9 cellular contexts compared by ENCODE assay signal in genomic region chr15:90291679-90292356, GRCh38. TPM values are rescaled to one million over a fixed set of nuclear protein-coding genes. Genes with fewer than 3 reads are reported as not detected.
DNase-seq lines count a peak whose midpoint lies in the region; ATAC-seq, FAIRE-seq and TF ChIP-seq lines count a peak whose summit lies in the region.
"Had no signal": no experiment of that assay in that cellular context is flagged by ENCODE, and none has a peak within 500 bp of the region (broad histone marks: within the 10 kb centered on the region; RNA-seq: fewer than 3 reads in every experiment).

No MANE protein-coding gene starts in this region.

- no peaks in the 10 kb centered on the region for H3K27me3 ChIP-seq in pancreas

- peaks cover 0 to 10% (median 8%) of the 10 kb centered on the region in 3 donors for H3K4me1 ChIP-seq in pancreas

- no peak for FAIRE-seq in pancreas (lab: Jason Lieb, UNC)
- FAIRE-seq in RCC 7860 (lab: Jason Lieb, UNC), result no peak

- ATAC-seq in pancreas (peak in 1 of 4 donors; percentile 10), HG02642 (IDR thresholded peaks at IDR 0.05; ENCODE audit: poor library complexity, unreplicated experiment) (no peak)

- H3K27ac Mint-ChIP-seq in activated CD4-positive, alpha-beta T cell treated with anti-CD3 and anti-CD28 coated beads, Interleukin-2, amount 10 ng/mL, durations not matched to agents 7 days and 5 days, result no peak overlapping the region
- H3K27ac Mint-ChIP-seq: dendritic cell treated with granulocyte-macrophage colony-stimulating factor and Interleukin-4, amounts not matched to agents 40 ng/mL and 50 ng/mL, for 4 days had no signal

- no peaks in the 10 kb centered on the region for H3K36me3 ChIP-seq in pancreas

- peaks cover 12% of the 10 kb centered on the region for H3K27me3 Mint-ChIP-seq in activated CD4-positive, alpha-beta T cell treated with anti-CD3 and anti-CD28 coated beads, Interleukin-2, amount 10 ng/mL, durations not matched to agents 7 days and 5 days

- intact Hi-C loops in pancreas (cut with DNase I), result no loop called here

- CTCF ChIA-PET in activated CD4-positive, alpha-beta T cell treated with anti-CD3 and anti-CD28 coated beads, Interleukin-2, amount 10 ng/mL, durations not matched to agents 7 days and 5 days (lab: Charles Lee), result interaction anchor here (0.6 to 3.9 kb wide), 6 partner anchors 9 to 280 kb away, joined by 3 to 23 read pairs (median 9); no protein-coding TSS in a partner anchor

- no peaks in the 10 kb centered on the region for H3K9me3 ChIP-seq in pancreas

- DNase-seq in activated CD4-positive, alpha-beta T cell treated with anti-CD3 and anti-CD28 coated beads, Interleukin-2, amount 10 ng/mL, durations not matched to agents 7 days and 5 days, result peak; percentile 20
- no peak for DNase-seq in activated CD4-positive, alpha-beta T cell treated with anti-CD3 and anti-CD28 coated beads, Interleukin-2, amount 50 U/mL, for 1 hour
- DNase-seq in HuH-7 (ENCODE audit: low spot score) (peak; percentile 34), SK-N-DZ (ENCODE audit: low spot score) (peak; percentile 70), pancreas (peak in 4 of 6 donors; percentile 47 to 64 (median 50)), NCI-H1694 (lab: John Stamatoyannopoulos, UW) (no peak), RCC 7860 (ENCODE audit: low spot score) (no peak)

- H3K27ac ChIP-seq in pancreas, result no peak overlapping the region

- 65 to 73% methylated on average over 16 of the region's 16 CpGs for WGBS in pancreas, 2 donors

- H3K36me3 Mint-ChIP-seq in activated CD4-positive, alpha-beta T cell treated with anti-CD3 and anti-CD28 coated beads, Interleukin-2, amount 10 ng/mL, durations not matched to agents 7 days and 5 days (ENCODE audit: low read depth), result no peaks in the 10 kb centered on the region

- H3K4me3 Mint-ChIP-seq in activated CD4-positive, alpha-beta T cell treated with anti-CD3 and anti-CD28 coated beads, Interleukin-2, amount 10 ng/mL, durations not matched to agents 7 days and 5 days, result no peak overlapping the region
- H3K4me3 Mint-ChIP-seq: dendritic cell treated with granulocyte-macrophage colony-stimulating factor and Interleukin-4, amounts not matched to agents 40 ng/mL and 50 ng/mL, for 4 days had no signal

- H3K4me3 ChIP-seq in pancreas, result no peak overlapping the region

- H3K9me3 Mint-ChIP-seq in activated CD4-positive, alpha-beta T cell treated with anti-CD3 and anti-CD28 coated beads, Interleukin-2, amount 10 ng/mL, durations not matched to agents 7 days and 5 days, result no peaks in the 10 kb centered on the region
- H3K9me3 Mint-ChIP-seq: dendritic cell treated with granulocyte-macrophage colony-stimulating factor and Interleukin-4, amounts not matched to agents 40 ng/mL and 50 ng/mL, for 4 days had no signal

- TF ChIP-seq CTCF in pancreas (IDR thresholded peaks at IDR 0.05), result no peak

- POLR2A ChIA-PET in activated CD4-positive, alpha-beta T cell treated with anti-CD3 and anti-CD28 coated beads, Interleukin-2, amount 10 ng/mL, durations not matched to agents 7 days and 5 days (lab: Charles Lee), result no interaction called here

- peaks cover 11% of the 10 kb centered on the region for H3K4me1 Mint-ChIP-seq in activated CD4-positive, alpha-beta T cell treated with anti-CD3 and anti-CD28 coated beads, Interleukin-2, amount 10 ng/mL, durations not matched to agents 7 days and 5 days

RNA-seq across cellular contexts. Expression of gene NGRN, which starts 26.3 kb away (rescaled TPM):
- 10 to 100 TPM; 28.5 to 30.0 TPM for total RNA-seq in activated CD4-positive, alpha-beta T cell treated with anti-CD3 and anti-CD28 coated beads, Interleukin-2, amount 10 ng/mL, durations not matched to agents 7 days and 5 days
- 181 and 189 TPM in 2 replicates for polyA plus RNA-seq in SK-N-DZ (2014; cell fraction: cytosol; rRNA removed)
- 79.9 and 121 TPM in 2 replicates for polyA plus RNA-seq in SK-N-DZ (2014; cell fraction: nucleus; rRNA removed)
- total RNA-seq in pancreas, result 10 to 100 TPM; 19.3 to 37.7 (median 26.9) TPM
- 10 to 100 TPM; 25.0 to 46.8 TPM for polyA plus RNA-seq in pancreas

RNA-seq across cellular contexts. Expression of gene TTLL13, which starts 42.5 kb away (rescaled TPM):
- total RNA-seq in activated CD4-positive, alpha-beta T cell treated with anti-CD3 and anti-CD28 coated beads, Interleukin-2, amount 10 ng/mL, durations not matched to agents 7 days and 5 days, result under 1 TPM; 0.45 to 0.87 TPM
- not detected in 2 replicates for polyA plus RNA-seq in SK-N-DZ (2014; cell fraction: cytosol; rRNA removed)
- 0.27 TPM in 1 of 2 replicates, not detected in the other for polyA plus RNA-seq in SK-N-DZ (2014; cell fraction: nucleus; rRNA removed)
- under 1 TPM in 4 of 6 donors, not detected in 2; 0.19 to 0.46 (median 0.35) TPM for total RNA-seq in pancreas
- polyA plus RNA-seq in pancreas, result 1 to 10 TPM; 1.3 to 2.4 TPM

RNA-seq across cellular contexts. Expression of gene GDPGP1, which starts 57.8 kb away (rescaled TPM):
- 1 to 10 TPM; 9.8 to 10.0 TPM for total RNA-seq in activated CD4-positive, alpha-beta T cell treated with anti-CD3 and anti-CD28 coated beads, Interleukin-2, amount 10 ng/mL, durations not matched to agents 7 days and 5 days
- 2.2 and 3.7 TPM in 2 replicates for polyA plus RNA-seq in SK-N-DZ (2014; cell fraction: cytosol; rRNA removed)
- 1.7 and 4.8 TPM in 2 replicates for polyA plus RNA-seq in SK-N-DZ (2014; cell fraction: nucleus; rRNA removed)
- total RNA-seq in pancreas, result 1 to 10 TPM; 2.6 to 7.0 (median 4.4) TPM
- polyA plus RNA-seq in pancreas, result 1 to 10 TPM; 2.0 to 3.3 TPM

RNA-seq across cellular contexts. Expression of gene CIB1, which starts 58.1 kb away (rescaled TPM):
- 10 to 100 TPM; 75.4 to 83.5 TPM for total RNA-seq in activated CD4-positive, alpha-beta T cell treated with anti-CD3 and anti-CD28 coated beads, Interleukin-2, amount 10 ng/mL, durations not matched to agents 7 days and 5 days
- polyA plus RNA-seq in SK-N-DZ (2014; cell fraction: cytosol; rRNA removed), result 5.1 and 9.0 TPM in 2 replicates
- polyA plus RNA-seq in SK-N-DZ (2014; cell fraction: nucleus; rRNA removed), result 9.1 and 10.9 TPM in 2 replicates
- 10 to 100 TPM; 70.4 to 88.6 (median 79.3) TPM for total RNA-seq in pancreas
- polyA plus RNA-seq in pancreas, result 100 to 1,000 TPM; 153 to 162 TPM

Comparison
In these comparisons a context has a peak if more than half of its experiments do, and no peak if none do; other contexts are left out.
1. DNase-seq: peak in activated CD4-positive, alpha-beta T cell treated with anti-CD3 and anti-CD28 coated beads, Interleukin-2, amount 10 ng/mL, durations not matched to agents 7 days and 5 days (single experiment), HuH-7 (single experiment), SK-N-DZ (single experiment) and pancreas (4 of 6); none in activated CD4-positive, alpha-beta T cell treated with anti-CD3 and anti-CD28 coated beads, Interleukin-2, amount 50 U/mL, for 1 hour (single experiment), NCI-H1694 (single experiment) and RCC 7860 (single experiment).